ENCODE assay signal across 15 cellular contexts in genomic region chr17:47843391-47843730, GRCh38. TPM values are rescaled to one million over a fixed set of nuclear protein-coding genes. Genes with fewer than 3 reads are reported as not detected.
DNase-seq lines count a peak whose midpoint lies in the region; ATAC-seq and TF ChIP-seq lines count a peak whose summit lies in the region.
"Had no signal": no experiment of that assay in that cellular context is flagged by ENCODE, and none has a peak within 500 bp of the region (broad histone marks: within the 10 kb centered on the region; RNA-seq: fewer than 3 reads in every experiment).

No MANE protein-coding gene starts in this region.

- DNase-seq in NCI-H1105 (lab: John Stamatoyannopoulos, UW): peak; percentile 17
- no peak for DNase-seq in NCI-H1105 treated with DMSO at 0.1 percent for 48 hours (lab: John Stamatoyannopoulos, UW)
- DNase-seq in endodermal cell: peak; percentile 69
- DNase-seq in stimulated activated naive B cell treated with anti-CD40 and anti-IgM and Interleukin-4, amounts not matched to agents 10 μg/mL and 1 μg/mL and 100 μg/mL, for 72 hours: no peak
- DNase-seq in stimulated activated naive CD8-positive, alpha-beta T cell treated with anti-CD3 and anti-CD28 coated beads, Interleukin-15, Interleukin-2, amounts not matched to agents 100 U/mL and 50 U/mL, for 24 hours: no peak
- no peak for DNase-seq in activated CD8-positive, alpha-beta memory T cell treated with anti-CD3 and anti-CD28 coated beads, Interleukin-2, amount 50 U/mL, for 4 hours
- DNase-seq: NCI-H524 treated with DMSO at 0.1 percent for 48 hours had no signal

- H3K9ac ChIP-seq in OCI-LY3 (ENCODE audit: low read length) (peak overlapping the region; percentile 61), endodermal cell (ENCODE audit: extremely low read depth, low read length, poor library complexity, severe bottlenecking) (no peak overlapping the region)

- H3K36me3 ChIP-seq in OCI-LY3 (replicated peaks; ENCODE audit: low read depth, low read length) (peaks cover 6% of the 10 kb centered on the region), endodermal cell (ENCODE audit: control insufficient read depth, insufficient read depth, low read length) (no peaks in the 10 kb centered on the region)
- H3K36me3 ChIP-seq: SJCRH30 had no signal

- no peak for ATAC-seq in stimulated activated naive B cell treated with anti-CD40 and anti-IgM and Interleukin-4, amounts not matched to agents 10 μg/mL and 1 μg/mL and 100 μg/mL, for 72 hours (replicated peaks)
- ATAC-seq in stimulated activated naive CD8-positive, alpha-beta T cell treated with anti-CD3 and anti-CD28 coated beads, Interleukin-15, Interleukin-2, amounts not matched to agents 100 U/mL and 50 U/mL, for 24 hours: no peak
- ATAC-seq in HG02852 (IDR thresholded peaks at IDR 0.05; ENCODE audit: unreplicated experiment): no peak

- H3K27me3 ChIP-seq in OCI-LY3 (ENCODE audit: low read depth, low read length): no peaks in the 10 kb centered on the region
- H3K27me3 ChIP-seq in endodermal cell (ENCODE audit: control insufficient read depth, insufficient read depth, low read length, poor library complexity, severe bottlenecking): peaks cover 34% of the 10 kb centered on the region

- 47 to 58% methylated on average over 5 to 6 of the region's 6 CpGs for WGBS in endodermal cell (ENCODE audit: insufficient coverage in 1 of 2, insufficient read length in 1 of 2), 2 experiments

- no peaks in the 10 kb centered on the region for H3K9me3 Mint-ChIP-seq in endodermal cell
- no peaks in the 10 kb centered on the region for H3K9me3 Mint-ChIP-seq in stimulated activated naive B cell treated with anti-CD40 and anti-IgM and Interleukin-4, amounts not matched to agents 10 μg/mL and 1 μg/mL and 100 μg/mL, for 72 hours
- H3K9me3 Mint-ChIP-seq: activated B cell treated with CpG ODN at 0.5 μM for 24 hours; activated naive CD8-positive, alpha-beta T cell treated with anti-CD3 and anti-CD28 coated beads, Interleukin-2, amount 50 U/mL, for 24 hours; activated T-helper 2 cell treated with anti-CD3 and anti-CD28 coated beads, Interferon-gamma antibody, Interleukin-2, Interleukin-4, amounts not matched to agents 10 μg/mL and 5 μg/mL and 100 μg/mL, durations not matched to agents 14 hours and 24 hours and 36 hours; T-helper 1 cell treated with Interleukin-12 subunit alpha and Interleukin-12 subunit beta and Interleukin-4 antibody, amounts not matched to agents 30 μg/mL and 1 μg/mL, for 36 hours had no signal

- peaks cover 9% of the 10 kb centered on the region; the same call in 1 of the 2 replicates for H3K79me2 ChIP-seq in OCI-LY3 (ENCODE audit: low read length)

- peak overlapping the region; percentile 72 for H3K4me2 ChIP-seq in OCI-LY3 (ENCODE audit: low read length)

- H3K4me1 ChIP-seq in OCI-LY3 (ENCODE audit: low read length) (peaks cover 49% of the 10 kb centered on the region), endodermal cell (ENCODE audit: control insufficient read depth, insufficient read depth, low read length) (peaks cover 17% of the 10 kb centered on the region)

- no peak overlapping the region for H3K27ac Mint-ChIP-seq in endodermal cell
- H3K27ac Mint-ChIP-seq in stimulated activated naive B cell treated with anti-CD40 and anti-IgM and Interleukin-4, amounts not matched to agents 10 μg/mL and 1 μg/mL and 100 μg/mL, for 72 hours: peak overlapping the region; percentile 47
- H3K27ac Mint-ChIP-seq: activated B cell treated with CpG ODN at 0.5 μM for 24 hours; activated naive CD8-positive, alpha-beta T cell treated with anti-CD3 and anti-CD28 coated beads, Interleukin-2, amount 50 U/mL, for 24 hours; activated T-helper 2 cell treated with anti-CD3 and anti-CD28 coated beads, Interferon-gamma antibody, Interleukin-2, Interleukin-4, amounts not matched to agents 10 μg/mL and 5 μg/mL and 100 μg/mL, durations not matched to agents 14 hours and 24 hours and 36 hours had no signal

- H3K27me3 Mint-ChIP-seq in endodermal cell (ENCODE audit: insufficient read depth): peaks cover 45% of the 10 kb centered on the region
- H3K27me3 Mint-ChIP-seq in stimulated activated naive B cell treated with anti-CD40 and anti-IgM and Interleukin-4, amounts not matched to agents 10 μg/mL and 1 μg/mL and 100 μg/mL, for 72 hours: peaks cover 35 to 46% of the 10 kb centered on the region in 2 donors

- no peak overlapping the region for H3K4me3 Mint-ChIP-seq in endodermal cell
- no peak overlapping the region for H3K4me3 Mint-ChIP-seq in stimulated activated naive B cell treated with anti-CD40 and anti-IgM and Interleukin-4, amounts not matched to agents 10 μg/mL and 1 μg/mL and 100 μg/mL, for 72 hours
- H3K4me3 Mint-ChIP-seq: T-helper 1 cell treated with Interleukin-12 subunit alpha and Interleukin-12 subunit beta and Interleukin-4 antibody, amounts not matched to agents 30 μg/mL and 1 μg/mL, for 36 hours had no signal

- no peaks in the 10 kb centered on the region for H3K9me3 ChIP-seq in OCI-LY3 (ENCODE audit: insufficient read depth, low read length)
- no peaks in the 10 kb centered on the region for H3K9me3 ChIP-seq in endodermal cell (ENCODE audit: control insufficient read depth, low read length)
- H3K9me3 ChIP-seq: left ventricle myocardium inferior, SJCRH30 had no signal

- no peak overlapping the region for H2AFZ ChIP-seq in OCI-LY3 (ENCODE audit: low read depth, low read length)

- H4K20me1 ChIP-seq in OCI-LY3 (ENCODE audit: insufficient read depth, low read length): no peaks in the 10 kb centered on the region

- H3K27ac ChIP-seq in OCI-LY3 (ENCODE audit: low read length) (peak overlapping the region; percentile 74), endodermal cell (ENCODE audit: low read depth, low read length) (no peak overlapping the region)
- H3K27ac ChIP-seq: left ventricle myocardium inferior, SJCRH30 had no signal

- TF ChIP-seq CTCF in OCI-LY3 (IDR thresholded peaks at IDR 0.05; ENCODE audit: low read depth, low read length) (no peak), endodermal cell (conservative IDR thresholded peaks at IDR 0.05) (peak; percentile 3)

- H3K4me1 Mint-ChIP-seq in endodermal cell: peaks cover 14% of the 10 kb centered on the region
- peaks cover 17 to 47% of the 10 kb centered on the region in 2 donors for H3K4me1 Mint-ChIP-seq in stimulated activated naive B cell treated with anti-CD40 and anti-IgM and Interleukin-4, amounts not matched to agents 10 μg/mL and 1 μg/mL and 100 μg/mL, for 72 hours

- H3K36me3 Mint-ChIP-seq in endodermal cell (ENCODE audit: low read depth): no peaks in the 10 kb centered on the region
- H3K36me3 Mint-ChIP-seq in stimulated activated naive B cell treated with anti-CD40 and anti-IgM and Interleukin-4, amounts not matched to agents 10 μg/mL and 1 μg/mL and 100 μg/mL, for 72 hours: peaks cover under 1% of the 10 kb centered on the region in 2 donors

- peak overlapping the region; percentile 32; the same call in 1 of the 2 replicates for H3K4me3 ChIP-seq in OCI-LY3 (ENCODE audit: low read length)
- no peak overlapping the region for H3K4me3 ChIP-seq in endodermal cell (ENCODE audit: low read length)
- H3K4me3 ChIP-seq: left ventricle myocardium inferior, SJCRH30 had no signal

RNA-seq across cellular contexts. Expression of gene SCRN2, which starts 2.3 kb away (rescaled TPM):
- total RNA-seq in endodermal cell: 10 to 100 TPM; 54.5 to 71.9 TPM
- 50.1 TPM for polyA plus RNA-seq in endodermal cell (2013, experiment 1 of 2)
- 44.5 TPM for polyA plus RNA-seq in endodermal cell (2013, experiment 2 of 2)

RNA-seq across cellular contexts. Expression of gene SP6, which starts 7.6 kb away (rescaled TPM):
- 1 to 10 TPM; 3.1 to 3.7 TPM for total RNA-seq in endodermal cell
- 2.6 TPM for polyA plus RNA-seq in endodermal cell (2013, experiment 1 of 2)
- 2.6 TPM for polyA plus RNA-seq in endodermal cell (2013, experiment 2 of 2)
- total RNA-seq: SJCRH30 had no signal

RNA-seq across cellular contexts. Expression of gene LRRC46, which starts 11.9 kb away (rescaled TPM):
- total RNA-seq in endodermal cell: under 1 TPM; 0.73 to 0.82 TPM
- 1.2 TPM for polyA plus RNA-seq in endodermal cell (2013, experiment 1 of 2)
- 1.5 TPM for polyA plus RNA-seq in endodermal cell (2013, experiment 2 of 2)

RNA-seq across cellular contexts. Expression of gene MRPL10, which starts 12.0 kb away (rescaled TPM):
- total RNA-seq in endodermal cell: 10 to 100 TPM; 56.3 to 65.3 TPM
- 85.0 TPM for polyA plus RNA-seq in endodermal cell (2013, experiment 1 of 2)
- 67.6 TPM for polyA plus RNA-seq in endodermal cell (2013, experiment 2 of 2)

RNA-seq across cellular contexts. Expression of gene OSBPL7, which starts 21.8 kb away (rescaled TPM):
- 10 to 100 TPM; 11.4 to 15.5 TPM for total RNA-seq in endodermal cell
- polyA plus RNA-seq in endodermal cell (2013, experiment 1 of 2): 15.6 TPM
- polyA plus RNA-seq in endodermal cell (2013, experiment 2 of 2): 11.0 TPM

Comparison
In these comparisons a context has a peak if more than half of its experiments do, and no peak if none do; other contexts are left out.
1. DNase-seq: peak in NCI-H1105 (single experiment) and endodermal cell (single experiment); none in NCI-H1105 treated with DMSO at 0.1 percent for 48 hours (single experiment), stimulated activated naive B cell treated with anti-CD40 and anti-IgM and Interleukin-4, amounts not matched to agents 10 μg/mL and 1 μg/mL and 100 μg/mL, for 72 hours (single experiment), stimulated activated naive CD8-positive, alpha-beta T cell treated with anti-CD3 and anti-CD28 coated beads, Interleukin-15, Interleukin-2, amounts not matched to agents 100 U/mL and 50 U/mL, for 24 hours (single experiment) and activated CD8-positive, alpha-beta memory T cell treated with anti-CD3 and anti-CD28 coated beads, Interleukin-2, amount 50 U/mL, for 4 hours (single experiment).